In genomic region chr10:44990302-44990655, GRCh38 we compare ENCODE assay signal across 13 cellular contexts. TPM values are rescaled to one million over a fixed set of nuclear protein-coding genes. Genes with fewer than 3 reads are reported as not detected.
DNase-seq lines count a peak whose midpoint lies in the region; ATAC-seq, FAIRE-seq and TF ChIP-seq lines count a peak whose summit lies in the region.
"Had no signal": no experiment of that assay in that cellular context is flagged by ENCODE, and none has a peak within 500 bp of the region (broad histone marks: within the 10 kb centered on the region; RNA-seq: fewer than 3 reads in every experiment).

No MANE protein-coding gene starts in this region.

- no peak for TF ChIP-seq EP300 in H1 (IDR thresholded peaks at IDR 0.05; ENCODE audit: borderline replicate concordance in 1 of 2, low read depth in 2 of 2, low read length in 2 of 2)

- H3K79me1 ChIP-seq in H1 (ENCODE audit: low read depth, low read length): no peaks in the 10 kb centered on the region

- POLR2A ChIA-PET in H1 (lab: Charles Lee; ENCODE audit: partially characterized antibody): interaction anchor here (0.8 to 2.9 kb wide), 8 partner anchors 10 to 57 kb away, joined by 3 to 11 read pairs (median 4); partner anchors contain the start of genes DEPP1, RASSF4 and ZNF22

- H3K9me3 ChIP-seq in BLaER1: no peaks in the 10 kb centered on the region
- no peaks in the 10 kb centered on the region for H3K9me3 ChIP-seq in H1 (ENCODE audit: insufficient read depth in 2 of 2, low read depth in 1 of 2, low read length in 1 of 2)

- H3K4me3 ChIP-seq in BLaER1 (no peak overlapping the region), H1 (ENCODE audit: extremely low read depth in 1 of 4, insufficient read depth in 2 of 4, low read depth in 3 of 4, low read length in 4 of 4) (peak overlapping the region in 2 of 4 experiments; percentile 14 to 16; a peak in 2 of 8 replicates)
- H3K4me3 ChIP-seq: skin epidermis had no signal

- no peak for FAIRE-seq in H1 (lab: Jason Lieb, UNC)
- FAIRE-seq: RCC 7860 had no signal

- CTCF ChIA-PET in H1 (lab: Charles Lee; ENCODE audit: partially characterized antibody): interaction anchor here (0.9 to 12.1 kb wide), 13 partner anchors 10 to 109 kb away, joined by 3 to 117 read pairs (median 4); partner anchors contain the start of genes DEPP1 and ZNF22

- peaks cover 75% of the 10 kb centered on the region for H3K4me1 ChIP-seq in BLaER1
- H3K4me1 ChIP-seq in H1 (replicated peaks in 1 of 4; ENCODE audit: control insufficient read depth in 3 of 4, insufficient read depth in 4 of 4, low read length in 3 of 4): peaks cover 9 to 43% (median 26%) of the 10 kb centered on the region in 4 experiments; a peak in 6 of 7 replicates

- no peak overlapping the region for H3K14ac ChIP-seq in H1 (ENCODE audit: insufficient read length)

- 7% methylated on average over 8 of the region's 8 CpGs; no CpG with 5 or more reads in 1 of the 2 experiments for WGBS in H1 (ENCODE audit: extremely low coverage in 1 of 2, insufficient coverage in 1 of 2, insufficient read length in 1 of 2, insufficient replicate concordance in 2 of 2, low coverage in 1 of 2, low lambda C conversion rate in 2 of 2, missing lambda C conversion rate in 1 of 2), 2 experiments

- H2BK120ac ChIP-seq in H1 (replicated peaks; ENCODE audit: low read depth, low read length): no peak overlapping the region

- H3K27ac ChIP-seq in BLaER1 (no peak overlapping the region), H1 (ENCODE audit: low read depth, low read length) (no peak overlapping the region; the same call in 1 of the 2 replicates)
- H3K27ac ChIP-seq: skin epidermis had no signal

- no peaks in the 10 kb centered on the region for H3K23me2 ChIP-seq in H1 (ENCODE audit: low read depth, low read length)

- H2BK20ac ChIP-seq in H1 (ENCODE audit: low read length): no peak overlapping the region

- H2BK5ac ChIP-seq in H1 (ENCODE audit: low read depth, low read length): 0 out of 2 replicates have a peak overlapping the region, but pooled peaks have one; percentile 35

- H2BK15ac ChIP-seq in H1 (ENCODE audit: low read length): no peak overlapping the region

- ATAC-seq in HG03378 (IDR thresholded peaks at IDR 0.05; ENCODE audit: unreplicated experiment) (no peak), GM19023 (IDR thresholded peaks at IDR 0.05; ENCODE audit: unreplicated experiment) (no peak), GM18867 (IDR thresholded peaks at IDR 0.05; ENCODE audit: unreplicated experiment) (no peak)
- ATAC-seq: stimulated activated naive CD8-positive, alpha-beta T cell treated with anti-CD3 and anti-CD28 coated beads, Interleukin-15, amount 100 ng/mL, for 72 hours had no signal

- no peak overlapping the region; the same call in 1 of the 2 replicates for H3K18ac ChIP-seq in H1 (ENCODE audit: extremely low read depth, low read length)

- DNase-seq in NAMALWA (ENCODE audit: low spot score) (peak; percentile 34), H1 (ENCODE audit: low read depth in 1 of 2, low spot score in 2 of 2) (peak; percentile 64 to 69), mucosa of gallbladder (ENCODE audit: low spot score) (peak; percentile 9), Ammon's horn (ENCODE audit: low spot score) (no peak)
- DNase-seq: activated CD4-positive, alpha-beta T cell treated with anti-CD3 and anti-CD28 coated beads, Interleukin-2, amount 10 ng/mL, durations not matched to agents 24 days and 14 days; central memory CD4-positive, alpha-beta T cell had no signal

- no peak overlapping the region for H3K4ac ChIP-seq in H1 (replicated peaks; ENCODE audit: insufficient read length, low read depth, low read length)

- peak; percentile 78 to 87 (median 82) for TF ChIP-seq CTCF in H1 (IDR thresholded peaks at IDR 0.05; ENCODE audit: control extremely low read depth in 1 of 3, insufficient read depth in 1 of 3, low read depth in 1 of 3, low read length in 3 of 3)

- H3K9ac ChIP-seq in BLaER1 (no peak overlapping the region), H1 (replicated peaks in 1 of 4; ENCODE audit: extremely low read depth in 1 of 4, low read depth in 3 of 4, low read length in 3 of 4) (no peak overlapping the region)

- no peaks in the 10 kb centered on the region for H3K27me3 ChIP-seq in BLaER1
- peaks cover 0 to 3% (median 1%) of the 10 kb centered on the region in 4 experiments; a peak in 4 of 7 replicates for H3K27me3 ChIP-seq in H1 (replicated peaks in 1 of 4; ENCODE audit: control insufficient read depth in 3 of 4, extremely low read depth in 1 of 4, insufficient read depth in 3 of 4, low read length in 3 of 4)

- TF ChIP-seq POLR2A in H1 (IDR thresholded peaks at IDR 0.05; ENCODE audit: control extremely low read depth in 1 of 2, low read depth in 2 of 2, low read length in 2 of 2): no peak

- no peak overlapping the region for H3K56ac ChIP-seq in H1 (replicated peaks; ENCODE audit: insufficient read length, low read depth, low read length)

- no peak overlapping the region for H4K5ac ChIP-seq in H1 (ENCODE audit: insufficient read length, low read depth, low read length)

- H2AFZ ChIP-seq in H1 (ENCODE audit: low read length): no peak overlapping the region

- no peak overlapping the region for H4K91ac ChIP-seq in H1 (replicated peaks; ENCODE audit: insufficient read length, low read length)

- no peak overlapping the region for H2AK5ac ChIP-seq in H1 (ENCODE audit: low read depth, low read length)

- no peak overlapping the region for H3K23ac ChIP-seq in H1 (ENCODE audit: insufficient read length)

- H3K4me2 ChIP-seq in BLaER1: peak overlapping the region; percentile 50
- H3K4me2 ChIP-seq in H1 (ENCODE audit: insufficient read depth in 1 of 2, low read depth in 2 of 2, low read length in 2 of 2): peak overlapping the region; percentile 31 to 42; a peak in 3 of 4 replicates

- no peak overlapping the region for H2BK12ac ChIP-seq in H1 (ENCODE audit: low read depth, low read length)

- TF ChIP-seq RAD21 in H1 (IDR thresholded peaks at IDR 0.05 in 1 of 2, conservative IDR thresholded peaks at IDR 0.05 in 1 of 2; ENCODE audit: low read depth in 2 of 2, low read length in 2 of 2): peak; percentile 60 to 73

- peaks cover 9% of the 10 kb centered on the region; the same call in 1 of the 2 replicates for H3K36me3 ChIP-seq in BLaER1
- H3K36me3 ChIP-seq in H1 (ENCODE audit: control insufficient read depth in 2 of 4, insufficient read depth in 4 of 4, low read length in 3 of 4): peaks cover 0 to 3% (median 1%) of the 10 kb centered on the region in 4 experiments; a peak in 1 of 8 replicates

- H3K79me2 ChIP-seq in H1 (ENCODE audit: control insufficient read depth in 1 of 2, insufficient read depth in 2 of 2, low read length in 2 of 2): no peaks in the 10 kb centered on the region

- H4K20me1 ChIP-seq in BLaER1 (no peaks in the 10 kb centered on the region), H1 (replicated peaks in 1 of 2; ENCODE audit: control insufficient read depth in 1 of 2, insufficient read depth in 2 of 2, low read length in 2 of 2) (no peaks in the 10 kb centered on the region)

- no peak overlapping the region for H4K8ac ChIP-seq in H1 (ENCODE audit: extremely low read depth, insufficient read depth, low read length)

TF ChIP-seq in H1, 55 proteins besides CTCF, POLR2A, EP300 and RAD21 (continues in another document):
- TF ChIP-seq KDM1A (IDR thresholded peaks at IDR 0.05; ENCODE audit: borderline replicate concordance, low read length) (peak; percentile 39; the same call in 1 of the 2 replicates), EZH2 (IDR thresholded peaks at IDR 0.05; ENCODE audit: low read depth, low read length, severe bottlenecking) (no peak), BACH1 (IDR thresholded peaks at IDR 0.05; ENCODE audit: low read length) (0 out of 2 replicates have a peak, but pooled peaks have one; percentile 8), TAF7 (optimal IDR thresholded peaks at IDR 0.05; ENCODE audit: borderline replicate concordance, low read depth, low read length) (no peak), HDAC2 (IDR thresholded peaks at IDR 0.05; ENCODE audit: borderline replicate concordance in 1 of 2, low read depth in 2 of 2, low read length in 2 of 2) (0 out of 4 replicates have a peak, but pooled peaks of 1 of the 2 experiments have one; percentile 38)
- TF ChIP-seq, protein P1, sequence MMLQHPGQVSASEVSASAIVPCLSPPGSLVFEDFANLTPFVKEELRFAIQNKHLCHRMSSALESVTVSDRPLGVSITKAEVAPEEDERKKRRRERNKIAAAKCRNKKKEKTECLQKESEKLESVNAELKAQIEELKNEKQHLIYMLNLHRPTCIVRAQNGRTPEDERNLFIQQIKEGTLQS (IDR thresholded peaks at IDR 0.05; ENCODE audit: insufficient read depth, low read depth, low read length): no peak

RNA-seq across cellular contexts. Expression of gene ZNF22, which starts 10.4 kb away (rescaled TPM):
- total RNA-seq in H1 (2021; fragmentation: NEBNext Ultra II Directional; extraction: Animal tissue kit (Norgen Biotek cat#: 25700)): 42.5 and 45.2 TPM in 2 replicates
- polyA plus RNA-seq in H1 (2011; rRNA removed): 9.6 and 18.2 TPM in 2 replicates
- polyA plus RNA-seq in H1 (2011; cell fraction: cytosol; rRNA removed): 20.3 TPM
- 7.0 TPM for polyA plus RNA-seq in H1 (2011; cell fraction: nucleus; rRNA removed)
- polyA plus RNA-seq in H1 (2012, experiment 1 of 2): 18.8 to 33.6 TPM (median 19.8 TPM) in 4 replicates
- 2.6 TPM for polyA plus RNA-seq in H1 (2012, experiment 2 of 2)
- 40.3 TPM for polyA plus RNA-seq in H1 (2013, experiment 1 of 2)
- 40.4 TPM for polyA plus RNA-seq in H1 (2013, experiment 2 of 2)
- polyA minus RNA-seq in H1 (2011; rRNA and poly(A)+ RNA removed): 10.3 and 11.8 TPM in 2 replicates
- polyA minus RNA-seq in H1 (2011; cell fraction: cytosol; rRNA and poly(A)+ RNA removed): 7.1 TPM
- polyA minus RNA-seq in H1 (2011; cell fraction: nucleus; rRNA and poly(A)+ RNA removed): 10.3 TPM
- total RNA-seq in mucosa of gallbladder: 16.5 TPM

RNA-seq across cellular contexts. Expression of gene DEPP1, which starts 11.7 kb away (rescaled TPM):
- total RNA-seq in H1 (2021; fragmentation: NEBNext Ultra II Directional; extraction: Animal tissue kit (Norgen Biotek cat#: 25700)): 0.67 and 0.80 TPM in 2 replicates
- polyA plus RNA-seq in H1 (2011; rRNA removed): 4.5 and 5.3 TPM in 2 replicates
- 3.6 TPM for polyA plus RNA-seq in H1 (2011; cell fraction: cytosol; rRNA removed)
- 6.4 TPM for polyA plus RNA-seq in H1 (2011; cell fraction: nucleus; rRNA removed)
- 1.5 to 2.8 TPM (median 2.0 TPM) in 4 replicates for polyA plus RNA-seq in H1 (2012, experiment 1 of 2)
- polyA plus RNA-seq in H1 (2012, experiment 2 of 2): 1.9 TPM
- 0.14 TPM for polyA plus RNA-seq in H1 (2013, experiment 1 of 2)
- polyA plus RNA-seq in H1 (2013, experiment 2 of 2): 0.07 TPM
- polyA minus RNA-seq in H1 (2011; rRNA and poly(A)+ RNA removed): 6.2 and 6.3 TPM in 2 replicates
- polyA minus RNA-seq in H1 (2011; cell fraction: cytosol; rRNA and poly(A)+ RNA removed): 2.8 TPM
- polyA minus RNA-seq in H1 (2011; cell fraction: nucleus; rRNA and poly(A)+ RNA removed): 6.5 TPM
- 45.8 TPM for total RNA-seq in mucosa of gallbladder

RNA-seq across cellular contexts. Expression of gene RASSF4, which starts 30.7 kb away (rescaled TPM):
- total RNA-seq in H1 (2021; fragmentation: NEBNext Ultra II Directional; extraction: Animal tissue kit (Norgen Biotek cat#: 25700)): 12.3 and 14.5 TPM in 2 replicates
- 14.3 and 16.1 TPM in 2 replicates for polyA plus RNA-seq in H1 (2011; rRNA removed)
- 17.1 TPM for polyA plus RNA-seq in H1 (2011; cell fraction: cytosol; rRNA removed)
- 36.6 TPM for polyA plus RNA-seq in H1 (2011; cell fraction: nucleus; rRNA removed)
- polyA plus RNA-seq in H1 (2012, experiment 1 of 2): 7.0 to 11.7 TPM (median 8.8 TPM) in 4 replicates
- 5.5 TPM for polyA plus RNA-seq in H1 (2012, experiment 2 of 2)
- 7.2 TPM for polyA plus RNA-seq in H1 (2013, experiment 1 of 2)
- 6.4 TPM for polyA plus RNA-seq in H1 (2013, experiment 2 of 2)
- polyA minus RNA-seq in H1 (2011; rRNA and poly(A)+ RNA removed): 12.2 and 16.5 TPM in 2 replicates
- 6.1 TPM for polyA minus RNA-seq in H1 (2011; cell fraction: cytosol; rRNA and poly(A)+ RNA removed)
- polyA minus RNA-seq in H1 (2011; cell fraction: nucleus; rRNA and poly(A)+ RNA removed): 29.0 TPM
- total RNA-seq in mucosa of gallbladder: 41.9 TPM

Comparison
In these comparisons a context has a peak if more than half of its experiments do, and no peak if none do; other contexts are left out.
1. RNA of gene DEPP1, which starts 11.7 kb away (total RNA-seq): 45.8 TPM in mucosa of gallbladder (single experiment); 0.67 to 0.80 TPM in H1; every median in the first group is over 10 times any median in the second.